In genomic region chr3:45139372-45139894, GRCh38 we compare ENCODE assay signal across 17 cellular contexts. TPM values are rescaled to one million over a fixed set of nuclear protein-coding genes. Genes with fewer than 3 reads are reported as not detected.
DNase-seq lines count a peak whose midpoint lies in the region; ATAC-seq and TF ChIP-seq lines count a peak whose summit lies in the region.
"Had no signal": no experiment of that assay in that cellular context is flagged by ENCODE, and none has a peak within 500 bp of the region (broad histone marks: within the 10 kb centered on the region; RNA-seq: fewer than 3 reads in every experiment).

No MANE protein-coding gene starts in this region.

- H2AK5ac ChIP-seq in IMR-90 (ENCODE audit: low read depth, low read length) (peak overlapping the region; percentile 95), mesenchymal stem cell (ENCODE audit: low read length, severe bottlenecking) (peak overlapping the region; percentile 56)

- H3K18ac ChIP-seq in IMR-90 (ENCODE audit: low read depth, low read length) (peak overlapping the region; percentile 94), mesenchymal stem cell (ENCODE audit: low read depth in 1 of 2, low read length in 2 of 2) (peak overlapping the region; percentile 76 to 78)

- H3K14ac ChIP-seq in IMR-90 (replicated peaks; ENCODE audit: low read depth, low read length), result peak overlapping the region; percentile 94
- H3K14ac ChIP-seq in mesenchymal stem cell (ENCODE audit: low read length in 2 of 2), result no peak overlapping the region

- no peaks in the 10 kb centered on the region for H4K20me1 ChIP-seq in IMR-90 (ENCODE audit: insufficient read depth, low read length)

- peak overlapping the region; percentile 92 for H4K5ac ChIP-seq in IMR-90 (ENCODE audit: low read depth, low read length)

- H2BK12ac ChIP-seq in mesenchymal stem cell (ENCODE audit: low read length in 2 of 2), result peak overlapping the region; percentile 85 to 94

- CTCF ChIA-PET in IMR-90 (lab: Yijun Ruan, JAX) (no interaction called here), T-cell (lab: Charles Lee) (no interaction called here)

- peak overlapping the region; percentile 96 for H3K27ac ChIP-seq in IMR-90 (ENCODE audit: insufficient read depth, low read length)
- peak overlapping the region; percentile 62 for H3K27ac ChIP-seq in mesenchymal stem cell (ENCODE audit: low read length, poor library complexity, severe bottlenecking)
- H3K27ac ChIP-seq in upper lobe of left lung, result peak overlapping the region in 3 of 4 donors; percentile 61 to 68 (median 67)
- H3K27ac ChIP-seq: right lobe of liver had no signal

- intact Hi-C loops in IMR-90 (cut with micrococcal nuclease), result loop anchor here (5.0 kb wide), 1 partner anchor 63 kb away; no protein-coding TSS in a partner anchor

- peak overlapping the region; percentile 54 for H3K9ac ChIP-seq in IMR-90 (ENCODE audit: low read depth, low read length)
- H3K9ac ChIP-seq in mesenchymal stem cell (ENCODE audit: low read length), result peak overlapping the region; percentile 66

- no peak for TF ChIP-seq RAD21 in IMR-90 (IDR thresholded peaks at IDR 0.05; ENCODE audit: low read length)

- DNase-seq in IMR-90 (no peak), choroid plexus epithelial cell (ENCODE audit: low read depth) (peak; percentile 80), mesenchymal stem cell (no peak), upper lobe of left lung (no peak), NCI-H345 (lab: John Stamatoyannopoulos, UW) (no peak), midbrain (lab: John Stamatoyannopoulos, UW) (no peak), T-cell (no peak)
- DNase-seq: activated CD4-positive, alpha-beta T cell treated with anti-CD3 and anti-CD28 coated beads for 48 hours; activated T-cell treated with anti-CD3 and anti-CD28 coated beads, Interleukin-2, amount 50 U/mL, for 4 hours; CD8-positive, alpha-beta T cell; dermis blood vessel endothelial cell; foreskin melanocyte; NCI-H1092; right lobe of liver had no signal

- no peaks in the 10 kb centered on the region for H3K36me3 Mint-ChIP-seq in T-cell
- H3K36me3 Mint-ChIP-seq: CD8-positive, alpha-beta T cell; natural killer cell treated with Interleukin-12 subunit alpha and Interleukin-12 subunit beta and Interleukin-15 and Interleukin-18, amount 100 ng/mL, for 72 hours had no signal

- no peak for TF ChIP-seq EP300 in upper lobe of left lung (IDR thresholded peaks at IDR 0.05)

- H3K4me2 ChIP-seq in IMR-90 (ENCODE audit: low read depth, low read length) (peak overlapping the region; percentile 44), mesenchymal stem cell (ENCODE audit: low read length, poor library complexity, severe bottlenecking) (no peak overlapping the region)

- 100% methylated on average over 1 of the region's 4 CpGs; no CpG with 5 or more reads in 1 of the 2 experiments for WGBS in IMR-90 (ENCODE audit: extremely low coverage in 2 of 2, insufficient read length in 1 of 2), 2 experiments
- 88% methylated on average over 4 of the region's 4 CpGs for WGBS in mesenchymal stem cell
- 73 to 90% methylated on average over 3 to 4 of the region's 4 CpGs for WGBS in upper lobe of left lung, 2 donors

- H4K8ac ChIP-seq in IMR-90 (ENCODE audit: low read depth in 2 of 2, low read length in 2 of 2), result peak overlapping the region; percentile 79 to 94
- peak overlapping the region; percentile 93 for H4K8ac ChIP-seq in mesenchymal stem cell (ENCODE audit: low read length)

- peaks cover 20% of the 10 kb centered on the region for H3K9me1 ChIP-seq in IMR-90 (ENCODE audit: insufficient read depth, low read length)

- H3K27me3 ChIP-seq in IMR-90 (ENCODE audit: control insufficient read depth, insufficient read depth, low read length), result no peaks in the 10 kb centered on the region
- no peaks in the 10 kb centered on the region for H3K27me3 ChIP-seq in mesenchymal stem cell (ENCODE audit: control insufficient read depth in 1 of 2, insufficient read depth in 1 of 2, low read length in 2 of 2)
- no peaks in the 10 kb centered on the region for H3K27me3 ChIP-seq in upper lobe of left lung
- H3K27me3 ChIP-seq: right lobe of liver had no signal

- peak overlapping the region; percentile 75 for H3K56ac ChIP-seq in IMR-90 (ENCODE audit: extremely low read depth, insufficient read depth, low read length)

- H3K36me3 ChIP-seq in IMR-90 (ENCODE audit: control insufficient read depth, insufficient read depth, low read length), result no peaks in the 10 kb centered on the region
- H3K36me3 ChIP-seq in mesenchymal stem cell (ENCODE audit: control insufficient read depth in 1 of 2, insufficient read depth in 2 of 2, low read depth in 1 of 2, low read length in 2 of 2), result peaks cover 6 to 16% of the 10 kb centered on the region in 2 experiments
- no peaks in the 10 kb centered on the region for H3K36me3 ChIP-seq in upper lobe of left lung
- H3K36me3 ChIP-seq: right lobe of liver had no signal

- peaks cover 8 to 16% (median 9%) of the 10 kb centered on the region in 3 donors for H3K4me1 Mint-ChIP-seq in T-cell

- no TSS peak for BruUV-seq in IMR-90 (replicated peaks; lab: Mats Ljungman, UMichigan)

- H4K91ac ChIP-seq in IMR-90 (ENCODE audit: insufficient read depth, low read depth, low read length) (peak overlapping the region; percentile 96), mesenchymal stem cell (ENCODE audit: low read length) (peak overlapping the region; percentile 90)

- no peak overlapping the region for H3K4me3 ChIP-seq in IMR-90 (ENCODE audit: insufficient read depth, low read depth, low read length)
- H3K4me3 ChIP-seq in choroid plexus epithelial cell (ENCODE audit: low read depth, low read length), result no peak overlapping the region
- H3K4me3 ChIP-seq in mesenchymal stem cell (ENCODE audit: insufficient read depth in 1 of 2, low read depth in 1 of 2, low read length in 2 of 2), result peak overlapping the region in 1 of 2 experiments; percentile 3
- no peak overlapping the region for H3K4me3 ChIP-seq in upper lobe of left lung
- H3K4me3 ChIP-seq: right lobe of liver had no signal

- H3K27ac Mint-ChIP-seq in T-cell, result no peak overlapping the region
- H3K27ac Mint-ChIP-seq: CD8-positive, alpha-beta T cell; natural killer cell treated with Interleukin-12 subunit alpha and Interleukin-12 subunit beta and Interleukin-15 and Interleukin-18, amount 100 ng/mL, for 72 hours; stimulated activated naive CD8-positive, alpha-beta T cell treated with anti-CD3 and anti-CD28 coated beads, Interleukin-15, Interleukin-2, amounts not matched to agents 100 ng/mL and 50 ng/mL, for 24 hours had no signal

- peak overlapping the region; percentile 26 for H2AK9ac ChIP-seq in IMR-90 (replicated peaks; ENCODE audit: low read depth, low read length, poor library complexity)

- peaks cover 0 to 5% (median 0%) of the 10 kb centered on the region in 3 donors for H3K9me3 Mint-ChIP-seq in T-cell
- H3K9me3 Mint-ChIP-seq: activated T-cell treated with anti-CD3 and anti-CD28 coated beads, Interleukin-2, amount 50 U/mL, for 4 hours; CD8-positive, alpha-beta T cell; natural killer cell treated with Interleukin-12 subunit alpha and Interleukin-12 subunit beta and Interleukin-15 and Interleukin-18, amount 100 ng/mL, for 72 hours; stimulated activated naive CD8-positive, alpha-beta T cell treated with anti-CD3 and anti-CD28 coated beads, Interleukin-15, Interleukin-2, amounts not matched to agents 100 ng/mL and 50 ng/mL, for 24 hours had no signal

- H2BK5ac ChIP-seq in IMR-90 (ENCODE audit: low read depth, low read length, poor library complexity, severe bottlenecking), result peak overlapping the region; percentile 97
- H2BK5ac ChIP-seq in mesenchymal stem cell (ENCODE audit: low read depth, low read length, poor library complexity, severe bottlenecking), result no peak overlapping the region

- H2BK120ac ChIP-seq in IMR-90 (ENCODE audit: low read depth, low read length) (peak overlapping the region; percentile 94), mesenchymal stem cell (ENCODE audit: low read depth, low read length) (peak overlapping the region; percentile 57)

- peaks cover 15 to 38% of the 10 kb centered on the region in 2 experiments for H3K79me1 ChIP-seq in IMR-90 (ENCODE audit: low read depth in 1 of 2, low read length in 2 of 2)
- peaks cover 2% of the 10 kb centered on the region for H3K79me1 ChIP-seq in mesenchymal stem cell (replicated peaks; ENCODE audit: low read length, poor library complexity, severe bottlenecking)

- in situ Hi-C loops in IMR-90 (cut with MboI; ENCODE audit: low sequenced_read_pairs), result loop anchor here (5.0 kb wide), 1 partner anchor 68 kb away; no protein-coding TSS in a partner anchor

- POLR2A ChIA-PET in IMR-90 (lab: Charles Lee; ENCODE audit: unreplicated experiment) (no interaction called here), T-cell (lab: Charles Lee) (no interaction called here)

- H3K9me3 ChIP-seq in IMR-90 (ENCODE audit: control insufficient read depth, insufficient read depth, low read length), result no peaks in the 10 kb centered on the region
- no peaks in the 10 kb centered on the region for H3K9me3 ChIP-seq in mesenchymal stem cell (ENCODE audit: control insufficient read depth, low read length)
- H3K9me3 ChIP-seq in upper lobe of left lung, result no peaks in the 10 kb centered on the region
- H3K9me3 ChIP-seq: right lobe of liver had no signal

- H2AFZ ChIP-seq in IMR-90 (replicated peaks; ENCODE audit: low read length, poor library complexity) (peak overlapping the region; percentile 74), mesenchymal stem cell (ENCODE audit: low read depth, low read length) (no peak overlapping the region)

- H2BK20ac ChIP-seq in IMR-90 (ENCODE audit: low read depth, low read length), result peak overlapping the region; percentile 93

- TF ChIP-seq POLR2A in IMR-90 (IDR thresholded peaks at IDR 0.05; ENCODE audit: low read depth, low read length) (no peak), upper lobe of left lung (IDR thresholded peaks at IDR 0.05) (no peak)

- peak overlapping the region; percentile 77 for H3K23ac ChIP-seq in IMR-90 (ENCODE audit: low read depth, low read length)
- no peak overlapping the region for H3K23ac ChIP-seq in mesenchymal stem cell (ENCODE audit: low read length in 2 of 2)

- H3K4me1 ChIP-seq in IMR-90 (ENCODE audit: control insufficient read depth, insufficient read depth, low read length), result peaks cover 23% of the 10 kb centered on the region
- H3K4me1 ChIP-seq in mesenchymal stem cell (ENCODE audit: control insufficient read depth, insufficient read depth, low read depth, low read length), result peaks cover 25% of the 10 kb centered on the region
- peaks cover 5 to 19% (median 16%) of the 10 kb centered on the region in 4 donors for H3K4me1 ChIP-seq in upper lobe of left lung
- H3K4me1 ChIP-seq: right lobe of liver had no signal

- H3K4me3 Mint-ChIP-seq in T-cell, result no peak overlapping the region
- H3K4me3 Mint-ChIP-seq: activated T-cell treated with anti-CD3 and anti-CD28 coated beads, Interleukin-2, amount 50 U/mL, for 4 hours; CD8-positive, alpha-beta T cell; natural killer cell treated with Interleukin-12 subunit alpha and Interleukin-12 subunit beta and Interleukin-15 and Interleukin-18, amount 100 ng/mL, for 72 hours; stimulated activated naive CD8-positive, alpha-beta T cell treated with anti-CD3 and anti-CD28 coated beads, Interleukin-15, Interleukin-2, amounts not matched to agents 100 ng/mL and 50 ng/mL, for 24 hours had no signal

- H2BK15ac ChIP-seq in IMR-90 (ENCODE audit: low read depth, low read length) (peak overlapping the region; percentile 98), mesenchymal stem cell (ENCODE audit: low read depth, poor library complexity, severe bottlenecking) (peak overlapping the region; percentile 26)

- peaks cover 21 to 36% of the 10 kb centered on the region in 2 donors for H3K27me3 Mint-ChIP-seq in T-cell

- TF ChIP-seq CTCF in IMR-90 (conservative IDR thresholded peaks at IDR 0.05; ENCODE audit: low read depth, low read length) (no peak), choroid plexus epithelial cell (conservative IDR thresholded peaks at IDR 0.05; ENCODE audit: low read depth, low read length) (no peak), upper lobe of left lung (IDR thresholded peaks at IDR 0.05) (no peak)

- H3K4ac ChIP-seq in IMR-90 (ENCODE audit: low read depth, low read length) (peak overlapping the region; percentile 93), mesenchymal stem cell (ENCODE audit: low read depth in 1 of 2, low read length in 2 of 2) (peak overlapping the region; percentile 16 to 71)

- dilution Hi-C loops in IMR-90 (cut with HindIII; ENCODE audit: low sequenced_read_pairs, unreplicated experiment), result no loop called here

- peak; percentile 25 for ATAC-seq in IMR-90 (ENCODE audit: low read depth)
- ATAC-seq in upper lobe of left lung (ENCODE audit: low FRiP score in 2 of 2), result peak; percentile 15 to 25
- no peak for ATAC-seq in T-cell (replicated peaks in 1 of 4)
- ATAC-seq in HG02981 (IDR thresholded peaks at IDR 0.05; ENCODE audit: unreplicated experiment), result no peak
- ATAC-seq: activated T-cell treated with anti-CD3 and anti-CD28 coated beads, Interleukin-2, amount 50 U/mL, for 4 hours; CD8-positive, alpha-beta T cell had no signal

RNA-seq across cellular contexts. Expression of gene CDCP1, which starts 6.7 kb away (rescaled TPM):
- 2.5 TPM in 2 replicates for total RNA-seq in IMR-90 (2012; rRNA removed)
- polyA plus RNA-seq in IMR-90 (2012; rRNA removed), result 3.1 and 3.8 TPM in 2 replicates
- 1.6 and 3.5 TPM in 2 replicates for polyA plus RNA-seq in IMR-90 (2012; cell fraction: cytosol; rRNA removed)
- polyA plus RNA-seq in IMR-90 (2012; cell fraction: nucleus; rRNA removed; ENCODE audit: low replicate concordance), result 1.5 and 3.9 TPM in 2 replicates
- 71.6 TPM for polyA plus RNA-seq in mesenchymal stem cell (2013, experiment 1 of 2)
- polyA plus RNA-seq in mesenchymal stem cell (2013, experiment 2 of 2), result 71.5 TPM
- 10 to 100 TPM in 5 of 6 donors, 1 to 10 TPM in 1; 9.9 to 32.7 (median 19.2) TPM for total RNA-seq in upper lobe of left lung
- 1 to 10 TPM in 1 of 5 donors, under 1 TPM in 4; 0.36 to 1.7 (median 0.55) TPM for total RNA-seq in T-cell
- total RNA-seq: CD8-positive, alpha-beta T cell had no signal

Comparison
In these comparisons a context has a peak if more than half of its experiments do, and no peak if none do; other contexts are left out.
1. ATAC-seq: peak in IMR-90 (single experiment) and upper lobe of left lung (2 of 2); none in T-cell (0 of 4) and HG02981 (single experiment).
2. Peak in every context shown above with its lines, with median percentiles within 50 percentile points of each other: H3K27ac ChIP-seq.